In genomic region chr1:201445300-201445699, GRCh38 we compare ENCODE assay signal across 27 cellular contexts. TPM values are rescaled to one million over a fixed set of nuclear protein-coding genes. Genes with fewer than 3 reads are reported as not detected.
"Had no signal": no experiment of that assay in that cellular context is flagged by ENCODE, and none has a peak within 500 bp of the region (broad histone marks: within the 10 kb centered on the region; RNA-seq: fewer than 3 reads in every experiment).

No MANE protein-coding gene starts in this region.

- FAIRE-seq: islet of Langerhans, kidney, pancreas had no signal

- DNase-seq: hippocampal formation; kidney; left colon; left lung; lower lobe of right lung; mammary epithelial cell; pancreas; retina; spleen; stimulated activated CD4-positive, alpha-beta T cell treated with anti-CD3 and anti-CD28 coated beads, Interleukin-4, amount 100 ng/mL, for 24 hours; stimulated activated naive CD4-positive, alpha-beta T cell; uterus had no signal

- H3K4me3 Mint-ChIP-seq: naive thymus-derived CD8-positive, alpha-beta T cell; stimulated activated effector memory CD8-positive, alpha-beta T cell treated with anti-CD3 and anti-CD28 coated beads, Interleukin-12 subunit alpha, Interleukin-12 subunit beta, amount 100 ng/mL, for 72 hours; stimulated activated naive CD8-positive, alpha-beta T cell treated with anti-CD3 and anti-CD28 coated beads, Interleukin-15, Interleukin-2, amounts not matched to agents 100 ng/mL and 50 ng/mL, for 24 hours; type B pancreatic cell had no signal

- ATAC-seq: left colon; left lung; lower lobe of right lung; naive thymus-derived CD8-positive, alpha-beta T cell; pancreas; right cardiac atrium; sciatic nerve had no signal

- H3K27ac ChIP-seq: left lung, lower lobe of right lung, pancreas, prostate gland, skin epidermis, spleen, suprapubic skin, uterus had no signal

- H3K4me3 ChIP-seq: left lung, lower lobe of right lung, pancreas, prostate gland, skin epidermis, spleen, suprapubic skin, tibial nerve, uterus had no signal

- H3K36me3 ChIP-seq: left lung, lower lobe of right lung, pancreas, prostate gland, spleen, suprapubic skin, tibial nerve, uterus had no signal

- H3K27me3 ChIP-seq: left lung, pancreas, suprapubic skin, tibial nerve, uterus had no signal

- H3K36me3 Mint-ChIP-seq: immature natural killer cell; naive thymus-derived CD8-positive, alpha-beta T cell; stimulated activated effector memory CD8-positive, alpha-beta T cell treated with anti-CD3 and anti-CD28 coated beads, Interleukin-12 subunit alpha, Interleukin-12 subunit beta, amount 100 ng/mL, for 72 hours; type B pancreatic cell had no signal

- H3K27ac Mint-ChIP-seq: naive thymus-derived CD8-positive, alpha-beta T cell; stimulated activated effector memory CD8-positive, alpha-beta T cell treated with anti-CD3 and anti-CD28 coated beads, Interleukin-12 subunit alpha, Interleukin-12 subunit beta, amount 100 ng/mL, for 72 hours; stimulated activated naive CD8-positive, alpha-beta T cell treated with anti-CD3 and anti-CD28 coated beads, Interleukin-15, Interleukin-2, amounts not matched to agents 100 ng/mL and 50 ng/mL, for 24 hours; type B pancreatic cell had no signal

- H3K9me3 ChIP-seq: left lung, lower lobe of right lung, pancreas, prostate gland, spleen, suprapubic skin, uterus had no signal

- H3K27me3 Mint-ChIP-seq: type B pancreatic cell had no signal

- H3K9me3 Mint-ChIP-seq: immature natural killer cell; stimulated activated effector memory CD8-positive, alpha-beta T cell treated with anti-CD3 and anti-CD28 coated beads, Interleukin-12 subunit alpha, Interleukin-12 subunit beta, amount 100 ng/mL, for 72 hours; stimulated activated naive CD8-positive, alpha-beta T cell treated with anti-CD3 and anti-CD28 coated beads, Interleukin-15, Interleukin-2, amounts not matched to agents 100 ng/mL and 50 ng/mL, for 24 hours had no signal

- H3K4me1 ChIP-seq: pancreas, prostate gland had no signal

RNA-seq across cellular contexts. Expression of gene PHLDA3, which starts 23.7 kb away (rescaled TPM):
- polyA plus RNA-seq: naive thymus-derived CD8-positive, alpha-beta T cell had no signal

RNA-seq across cellular contexts. Expression of gene TNNI1, which starts 23.8 kb away (rescaled TPM):
- total RNA-seq: kidney; left colon; mammary epithelial cell; naive thymus-derived CD8-positive, alpha-beta T cell; osteoblast; pancreas; spleen; subcutaneous adipose tissue had no signal
- polyA plus RNA-seq: immature natural killer cell; naive thymus-derived CD8-positive, alpha-beta T cell had no signal

RNA-seq across cellular contexts. Expression of gene LAD1, which starts 46.2 kb away (rescaled TPM):
- total RNA-seq: naive thymus-derived CD8-positive, alpha-beta T cell; osteoblast; tibial nerve had no signal
- polyA plus RNA-seq: immature natural killer cell; naive thymus-derived CD8-positive, alpha-beta T cell; neural cell had no signal
